8 cellular contexts compared by ENCODE assay signal in the genomic region with DNA sequence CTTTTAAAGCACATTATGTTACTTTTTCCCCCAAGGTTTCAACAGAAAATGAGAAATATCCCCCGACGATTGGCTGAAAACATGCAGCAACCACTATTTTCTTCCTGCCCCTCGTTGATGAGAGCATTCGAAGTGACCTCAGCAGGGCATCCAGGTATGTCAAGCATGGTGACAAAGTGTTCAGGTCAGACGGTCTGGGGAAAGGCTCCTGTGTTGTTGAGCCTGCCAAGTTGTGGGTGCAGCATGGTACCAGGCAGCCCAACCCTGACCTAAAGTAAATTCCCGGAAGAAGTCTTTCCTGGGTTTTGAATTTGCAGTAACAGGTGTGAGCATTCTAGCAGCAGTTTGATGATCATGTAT. TPM values are rescaled to one million over a fixed set of nuclear protein-coding genes. Genes with fewer than 3 reads are reported as not detected.
A peak's percentile ranks its signal among the peaks of the same experiment; 100 is the strongest.
DNase-seq lines count a peak whose midpoint lies in the region; ATAC-seq and TF ChIP-seq lines count a peak whose summit lies in the region.

No MANE protein-coding gene starts in this region.

- intact Hi-C loops in left colon (cut with DNase I, micrococcal nuclease) = loop anchor here (5.0 to 10.0 kb wide), 3 partner anchors 156 to 406 kb away; no protein-coding TSS in a partner anchor
- intact Hi-C loops in thyroid gland (cut with DNase I) = loop anchor here (5.0 kb wide), 1 partner anchor 158 kb away; no protein-coding TSS in a partner anchor

- no peak for TF ChIP-seq POLR2A in thyroid gland (IDR thresholded peaks at IDR 0.05)

- 5 to 11% methylated on average over 6 of the region's 6 CpGs for WGBS in thyroid gland, 2 donors

- no peaks in the 10 kb centered on the region for H3K9me3 ChIP-seq in AG04450 (ENCODE audit: control insufficient read depth, insufficient read depth, low read length)
- no peaks in the 10 kb centered on the region for H3K9me3 ChIP-seq in KOPT-K1 (ENCODE audit: insufficient read depth, low read length, poor library complexity, severe bottlenecking)
- H3K9me3 ChIP-seq in thyroid gland = no peaks in the 10 kb centered on the region

- peak; percentile 53 for ATAC-seq in left colon

- peak overlapping the region; percentile 89 for H3K27ac ChIP-seq in AG04450 (ENCODE audit: low read depth, low read length)
- H3K27ac ChIP-seq in KOPT-K1 (ENCODE audit: low read depth, low read length, poor library complexity, severe bottlenecking) = peak overlapping the region; percentile 88
- H3K27ac ChIP-seq in thyroid gland = peak overlapping the region; percentile 72 to 80 (median 73)

- POLR2A ChIA-PET in AG04450 (lab: Yijun Ruan, JAX) = interaction anchor here (0.7 to 1.8 kb wide), 9 partner anchors 33 to 874 kb away, joined by 3 to 9 read pairs (median 3); no protein-coding TSS in a partner anchor

- H3K4me3 ChIP-seq in AG04450 (ENCODE audit: low read depth, low read length) (peak overlapping the region; percentile 89), thyroid gland (replicated peaks in 1 of 3) (peak overlapping the region; percentile 47 to 64 (median 64))

- peaks cover 16 to 28% of the 10 kb centered on the region in 2 donors for H3K4me1 ChIP-seq in thyroid gland

- H3K36me3 ChIP-seq in KOPT-K1 (ENCODE audit: insufficient read depth, low read length) = peaks cover 48% of the 10 kb centered on the region
- H3K36me3 ChIP-seq in thyroid gland = peaks cover 20 to 27% of the 10 kb centered on the region in 2 donors

- TF ChIP-seq CTCF in AG04450 (IDR thresholded peaks at IDR 0.05; ENCODE audit: low read depth, low read length) (no peak), thyroid gland (IDR thresholded peaks at IDR 0.05) (no peak)

- CTCF ChIA-PET in AG04450 (lab: Charles Lee) = interaction anchor here (0.6 to 4.0 kb wide), 43 partner anchors 9 to 224 kb away, joined by 3 to 32 read pairs (median 6); a partner anchor contains a TSS

- H3K27me3 ChIP-seq in AG04450 (ENCODE audit: control insufficient read depth, insufficient read depth, low read length) (no peaks in the 10 kb centered on the region), thyroid gland (no peaks in the 10 kb centered on the region)

- DNase-seq in AG04450 (ENCODE audit: low read depth, low spot score) (no peak), astrocyte of the hippocampus (ENCODE audit: low read depth, low spot score) (peak; percentile 38), left colon (no peak), thyroid gland (peak in 1 of 2 donors; percentile 41), DMS79 treated with DMSO at 0.1 percent for 48 hours (lab: John Stamatoyannopoulos, UW) (no peak), dedifferentiated amniotic fluid mesenchymal stem cell (ENCODE audit: extremely low spot score) (no peak), DMS114 treated with DMSO at 0.1 percent for 48 hours (lab: John Stamatoyannopoulos, UW; ENCODE audit: unreplicated experiment) (no peak)

RNA-seq across cellular contexts. Expression of a gene that starts 51.7 kb away (rescaled TPM):
- polyA plus RNA-seq in AG04450 (2011; rRNA removed) = 34.7 and 38.7 TPM in 2 replicates
- 28.7 and 40.4 TPM in 2 replicates for polyA minus RNA-seq in AG04450 (2011; rRNA and poly(A)+ RNA removed)
- total RNA-seq in left colon (10 to 100 TPM; 30.4 to 48.2 TPM), thyroid gland (100 to 1,000 TPM in 2 of 4 donors, 10 to 100 TPM in 2; 57.6 to 287 (median 102) TPM)
